8 cellular contexts compared by ENCODE assay signal in the genomic region with DNA sequence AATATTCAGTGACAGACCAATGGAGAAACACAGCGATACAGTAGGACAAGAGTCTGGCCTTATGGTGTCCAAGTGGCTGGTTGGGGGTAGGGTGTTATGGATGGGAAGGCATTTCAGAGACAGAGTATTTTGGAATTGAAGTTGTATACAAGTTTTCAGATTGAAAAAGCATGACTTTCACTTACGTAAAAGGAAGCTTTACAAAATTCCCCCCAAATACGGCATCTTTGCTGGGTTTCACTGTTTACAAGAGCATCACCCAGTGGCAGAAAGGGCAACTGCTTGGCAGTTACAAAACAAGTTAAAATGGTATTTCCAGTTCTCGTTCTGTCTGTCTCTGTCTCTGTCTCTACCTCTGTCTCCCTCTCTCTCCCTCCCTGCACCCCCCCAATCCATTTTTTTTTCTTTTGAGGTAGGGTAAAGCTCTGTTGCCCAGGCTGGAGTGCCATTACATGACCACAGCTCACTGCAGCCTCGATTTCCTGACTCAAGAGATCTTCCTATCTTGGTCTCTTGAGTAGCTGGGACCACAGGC.
DNase-seq lines count a peak whose midpoint lies in the region; ATAC-seq and TF ChIP-seq lines count a peak whose summit lies in the region.

No MANE protein-coding gene starts in this region.

- no peaks in the 10 kb centered on the region for H3K9me3 Mint-ChIP-seq in CD4-positive, alpha-beta memory T cell

- H3K9ac ChIP-seq in DND-41 (ENCODE audit: low read depth, low read length) = no peak overlapping the region

- H3K4me3 ChIP-seq in DND-41 (ENCODE audit: low read depth in 1 of 2, low read length in 2 of 2) = no peak overlapping the region
- no peak overlapping the region for H3K4me3 ChIP-seq in epithelial cell of esophagus (ENCODE audit: low read length)
- no peak overlapping the region for H3K4me3 ChIP-seq in retinal pigment epithelial cell (ENCODE audit: low read length)
- H3K4me3 ChIP-seq in CD4-positive, alpha-beta memory T cell (ENCODE audit: low read length in 2 of 2) = no peak overlapping the region

- CTCF ChIA-PET in CD4-positive, alpha-beta memory T cell (lab: Charles Lee; ENCODE audit: partially characterized antibody) = interaction anchor here (0.7 to 1.9 kb wide), 2 partner anchors 10 to 14 kb away, joined by 3 to 5 read pairs; no protein-coding TSS in a partner anchor

- peak; percentile 47; the same call in 2 of the 3 replicates for ATAC-seq in DND-41 (ENCODE audit: insufficient read depth, low read depth)
- peak; percentile 26 for ATAC-seq in GM19025 (IDR thresholded peaks at IDR 0.05; ENCODE audit: low read depth, unreplicated experiment)
- ATAC-seq in HG03159 (IDR thresholded peaks at IDR 0.05; ENCODE audit: unreplicated experiment) = peak; percentile 59

- H3K36me3 ChIP-seq in DND-41 (ENCODE audit: insufficient read depth, low read length) = peaks cover 4% of the 10 kb centered on the region; the same call in 1 of the 2 replicates
- H3K36me3 ChIP-seq in CD4-positive, alpha-beta memory T cell (ENCODE audit: insufficient read depth, low read length) = no peaks in the 10 kb centered on the region

- no peaks in the 10 kb centered on the region for H4K20me1 ChIP-seq in DND-41 (ENCODE audit: insufficient read depth, low read length)

- intact Hi-C loops in CD4-positive, alpha-beta memory T cell (cut with micrococcal nuclease) = no loop called here

- peaks cover 48% of the 10 kb centered on the region for H3K4me1 ChIP-seq in DND-41 (ENCODE audit: insufficient read depth, low read length)
- H3K4me1 ChIP-seq in CD4-positive, alpha-beta memory T cell (ENCODE audit: insufficient read depth, low read length) = no peaks in the 10 kb centered on the region

- peak overlapping the region in 3 of 8 donors; percentile 20 to 32 (median 25) for H3K4me3 Mint-ChIP-seq in CD4-positive, alpha-beta memory T cell

- H3K36me3 Mint-ChIP-seq in CD4-positive, alpha-beta memory T cell = no peaks in the 10 kb centered on the region

- H3K79me2 ChIP-seq in DND-41 (ENCODE audit: insufficient read depth, low read length) = no peaks in the 10 kb centered on the region

- DNase-seq in DND-41 = peak; percentile 57
- peak; percentile 46 for DNase-seq in RPMI7951 (ENCODE audit: low read depth)
- DNase-seq in epithelial cell of esophagus (ENCODE audit: low read depth) = peak; percentile 33
- no peak for DNase-seq in retinal pigment epithelial cell (ENCODE audit: low read depth)
- DNase-seq in NCI-H2029 treated with DMSO at 0.1 percent for 48 hours (lab: John Stamatoyannopoulos, UW) = no peak
- no peak for DNase-seq in CD4-positive, alpha-beta memory T cell

- peak overlapping the region; percentile 41; the same call in 1 of the 2 replicates for H3K27ac ChIP-seq in DND-41 (ENCODE audit: low read length)
- H3K27ac ChIP-seq in CD4-positive, alpha-beta memory T cell (ENCODE audit: low read depth, low read length) = no peak overlapping the region

- no peak overlapping the region for H3K4me2 ChIP-seq in DND-41 (ENCODE audit: insufficient read depth, low read length)

- POLR2A ChIA-PET in CD4-positive, alpha-beta memory T cell (lab: Charles Lee; ENCODE audit: partially characterized antibody) = no interaction called here

- peaks cover 5 to 19% of the 10 kb centered on the region in 2 donors for H3K27me3 Mint-ChIP-seq in CD4-positive, alpha-beta memory T cell

- H2AFZ ChIP-seq in DND-41 (ENCODE audit: low read depth, low read length) = no peak overlapping the region

- H3K9me3 ChIP-seq in DND-41 (ENCODE audit: insufficient read depth, low read length, severe bottlenecking) = no peaks in the 10 kb centered on the region
- no peaks in the 10 kb centered on the region for H3K9me3 ChIP-seq in CD4-positive, alpha-beta memory T cell (ENCODE audit: control insufficient read depth in 1 of 2, low read length in 2 of 2)

- no peak overlapping the region for H3K27ac Mint-ChIP-seq in CD4-positive, alpha-beta memory T cell

- H3K27me3 ChIP-seq in DND-41 (ENCODE audit: insufficient read depth, low read length, poor library complexity) = no peaks in the 10 kb centered on the region
- no peaks in the 10 kb centered on the region for H3K27me3 ChIP-seq in CD4-positive, alpha-beta memory T cell (ENCODE audit: insufficient read depth, low read length)

- TF ChIP-seq CTCF in DND-41 (IDR thresholded peaks at IDR 0.05; ENCODE audit: borderline replicate concordance, extremely low read depth, low read length, poor library complexity, severe bottlenecking) (peak; percentile 85), epithelial cell of esophagus (IDR thresholded peaks at IDR 0.05; ENCODE audit: insufficient read depth, low read depth, low read length, missing control alignments) (peak; percentile 74), retinal pigment epithelial cell (conservative IDR thresholded peaks at IDR 0.05; ENCODE audit: low read depth, low read length) (peak; percentile 91)

- H3K4me1 Mint-ChIP-seq in CD4-positive, alpha-beta memory T cell = peaks cover 0 to 5% (median 3%) of the 10 kb centered on the region in 4 donors

Comparison
In these comparisons a context has a peak if more than half of its experiments do, and no peak if none do; other contexts are left out.
1. DNase-seq: peak in DND-41 (single experiment), RPMI7951 (single experiment) and epithelial cell of esophagus (single experiment); none in retinal pigment epithelial cell (single experiment), NCI-H2029 treated with DMSO at 0.1 percent for 48 hours (single experiment) and CD4-positive, alpha-beta memory T cell (0 of 5).
2. Peak in every context shown above with its lines, with median percentiles within 50 percentile points of each other: ATAC-seq and CTCF ChIP-seq.